8 cellular contexts compared by ENCODE assay signal in genomic region chr9:137256362-137256761, GRCh38. TPM values are rescaled to one million over a fixed set of nuclear protein-coding genes. Genes with fewer than 3 reads are reported as not detected.
DNase-seq lines count a peak whose midpoint lies in the region; ATAC-seq and TF ChIP-seq lines count a peak whose summit lies in the region.

No MANE protein-coding gene starts in this region.

- H3K4me3 ChIP-seq in left lung (peak overlapping the region; percentile 98 to 99), suprapubic skin (peak overlapping the region; percentile 93)

- H3K9me3 ChIP-seq in left lung (no peaks in the 10 kb centered on the region), suprapubic skin (no peaks in the 10 kb centered on the region)

- intact Hi-C loops in activated T-helper 2 cell treated with anti-CD3 and anti-CD28 coated beads, Interferon-gamma antibody, Interleukin-2, Interleukin-4, amounts not matched to agents 10 μg/mL and 5 μg/mL and 100 μg/mL, durations not matched to agents 14 hours and 24 hours and 36 hours (cut with micrococcal nuclease) = no loop called here
- intact Hi-C loops in left lung (cut with DNase I) = no loop called here

- 90% methylated on average over 6 of the region's 15 CpGs for WGBS in suprapubic skin

- H3K27ac ChIP-seq in left lung (no peak overlapping the region), suprapubic skin (no peak overlapping the region)

- DNase-seq in activated T-cell treated with anti-CD3 and anti-CD28 coated beads, Interleukin-2, amount 50 U/mL, for 24 hours = no peak
- DNase-seq in activated T-cell treated with anti-CD3 and anti-CD28 coated beads for 4 hours = no peak
- DNase-seq in activated T-helper 2 cell treated with anti-CD3 and anti-CD28 coated beads, Interferon-gamma antibody, Interleukin-2, Interleukin-4, amounts not matched to agents 10 μg/mL and 5 μg/mL and 100 μg/mL, durations not matched to agents 14 hours and 24 hours and 36 hours (ENCODE audit: low spot score) = no peak
- no peak for DNase-seq in left lung
- DNase-seq in suprapubic skin (ENCODE audit: low spot score in 2 of 2) = no peak
- DNase-seq in NCI-H1436 treated with DMSO at 0.1 percent for 48 hours (lab: John Stamatoyannopoulos, UW) = no peak
- no peak for DNase-seq in midbrain (lab: John Stamatoyannopoulos, UW)

- no peak for TF ChIP-seq POLR2A in suprapubic skin (IDR thresholded peaks at IDR 0.05)

- H3K27me3 ChIP-seq in left lung = no peaks in the 10 kb centered on the region
- H3K27me3 ChIP-seq in suprapubic skin = no peaks in the 10 kb centered on the region

- peaks cover 23% of the 10 kb centered on the region for H3K4me1 Mint-ChIP-seq in activated T-cell treated with anti-CD3 and anti-CD28 coated beads, Interleukin-2, amount 50 U/mL, for 24 hours (ENCODE audit: low read depth)
- peaks cover 13% of the 10 kb centered on the region for H3K4me1 Mint-ChIP-seq in activated T-helper 2 cell treated with anti-CD3 and anti-CD28 coated beads, Interferon-gamma antibody, Interleukin-2, Interleukin-4, amounts not matched to agents 10 μg/mL and 5 μg/mL and 100 μg/mL, durations not matched to agents 14 hours and 24 hours and 36 hours (ENCODE audit: low read depth)

- H3K4me3 Mint-ChIP-seq in activated T-cell treated with anti-CD3 and anti-CD28 coated beads, Interleukin-2, amount 50 U/mL, for 24 hours = peak overlapping the region; percentile 91
- peak overlapping the region; percentile 85 for H3K4me3 Mint-ChIP-seq in activated T-helper 2 cell treated with anti-CD3 and anti-CD28 coated beads, Interferon-gamma antibody, Interleukin-2, Interleukin-4, amounts not matched to agents 10 μg/mL and 5 μg/mL and 100 μg/mL, durations not matched to agents 14 hours and 24 hours and 36 hours (ENCODE audit: low read depth)

- H3K9me3 Mint-ChIP-seq in activated T-cell treated with anti-CD3 and anti-CD28 coated beads, Interleukin-2, amount 50 U/mL, for 24 hours = no peaks in the 10 kb centered on the region
- no peaks in the 10 kb centered on the region for H3K9me3 Mint-ChIP-seq in activated T-helper 2 cell treated with anti-CD3 and anti-CD28 coated beads, Interferon-gamma antibody, Interleukin-2, Interleukin-4, amounts not matched to agents 10 μg/mL and 5 μg/mL and 100 μg/mL, durations not matched to agents 14 hours and 24 hours and 36 hours

- TF ChIP-seq EP300 in suprapubic skin (IDR thresholded peaks at IDR 0.05) = no peak

- TF ChIP-seq CTCF in left lung (IDR thresholded peaks at IDR 0.05) (no peak), suprapubic skin (IDR thresholded peaks at IDR 0.05) (no peak)

- peaks cover 35% of the 10 kb centered on the region for H3K36me3 Mint-ChIP-seq in activated T-cell treated with anti-CD3 and anti-CD28 coated beads, Interleukin-2, amount 50 U/mL, for 24 hours (ENCODE audit: low read depth)
- peaks cover 25% of the 10 kb centered on the region for H3K36me3 Mint-ChIP-seq in activated T-helper 2 cell treated with anti-CD3 and anti-CD28 coated beads, Interferon-gamma antibody, Interleukin-2, Interleukin-4, amounts not matched to agents 10 μg/mL and 5 μg/mL and 100 μg/mL, durations not matched to agents 14 hours and 24 hours and 36 hours (ENCODE audit: low read depth)

- no peak for ATAC-seq in left lung
- no peak for ATAC-seq in GM21515 (IDR thresholded peaks at IDR 0.05; ENCODE audit: unreplicated experiment)

- H3K27ac Mint-ChIP-seq in activated T-cell treated with anti-CD3 and anti-CD28 coated beads, Interleukin-2, amount 50 U/mL, for 24 hours = peak overlapping the region; percentile 89
- H3K27ac Mint-ChIP-seq in activated T-helper 2 cell treated with anti-CD3 and anti-CD28 coated beads, Interferon-gamma antibody, Interleukin-2, Interleukin-4, amounts not matched to agents 10 μg/mL and 5 μg/mL and 100 μg/mL, durations not matched to agents 14 hours and 24 hours and 36 hours = no peak overlapping the region

- H3K4me1 ChIP-seq in left lung (peaks cover 13 to 28% of the 10 kb centered on the region in 2 donors), suprapubic skin (peaks cover 29% of the 10 kb centered on the region)

- H3K36me3 ChIP-seq in left lung (peaks cover 0 to 27% of the 10 kb centered on the region in 2 donors), suprapubic skin (peaks cover 19% of the 10 kb centered on the region)

- H3K27me3 Mint-ChIP-seq in activated T-cell treated with anti-CD3 and anti-CD28 coated beads, Interleukin-2, amount 50 U/mL, for 24 hours = no peaks in the 10 kb centered on the region
- no peaks in the 10 kb centered on the region for H3K27me3 Mint-ChIP-seq in activated T-helper 2 cell treated with anti-CD3 and anti-CD28 coated beads, Interferon-gamma antibody, Interleukin-2, Interleukin-4, amounts not matched to agents 10 μg/mL and 5 μg/mL and 100 μg/mL, durations not matched to agents 14 hours and 24 hours and 36 hours (ENCODE audit: low read depth)

RNA-seq across cellular contexts. Expression of gene NELFB, which starts 1.2 kb away (rescaled TPM):
- total RNA-seq in activated T-helper 2 cell treated with anti-CD3 and anti-CD28 coated beads, Interferon-gamma antibody, Interleukin-2, Interleukin-4, amounts not matched to agents 10 μg/mL and 5 μg/mL and 100 μg/mL, durations not matched to agents 14 hours and 24 hours and 36 hours = 71.4 and 72.6 TPM in 2 replicates
- total RNA-seq in left lung (10 to 100 TPM; 47.8 to 49.7 TPM), suprapubic skin (10 to 100 TPM; 45.0 to 54.2 (median 50.9) TPM)

RNA-seq across cellular contexts. Expression of gene STPG3, which starts 5.3 kb away (rescaled TPM):
- 0.48 TPM in 2 replicates for total RNA-seq in activated T-helper 2 cell treated with anti-CD3 and anti-CD28 coated beads, Interferon-gamma antibody, Interleukin-2, Interleukin-4, amounts not matched to agents 10 μg/mL and 5 μg/mL and 100 μg/mL, durations not matched to agents 14 hours and 24 hours and 36 hours
- total RNA-seq in left lung = not detected
- total RNA-seq in suprapubic skin = 1 to 10 TPM in 1 of 4 donors, not detected in 3; 1.2 TPM

RNA-seq across cellular contexts. Expression of gene TUBB4B, which starts 15.3 kb away (rescaled TPM):
- 357 and 361 TPM in 2 replicates for total RNA-seq in activated T-helper 2 cell treated with anti-CD3 and anti-CD28 coated beads, Interferon-gamma antibody, Interleukin-2, Interleukin-4, amounts not matched to agents 10 μg/mL and 5 μg/mL and 100 μg/mL, durations not matched to agents 14 hours and 24 hours and 36 hours
- total RNA-seq in left lung = 100 to 1,000 TPM; 245 to 337 TPM
- 100 to 1,000 TPM; 225 to 708 (median 639) TPM for total RNA-seq in suprapubic skin

RNA-seq across cellular contexts. Expression of gene TOR4A, which starts 21.2 kb away (rescaled TPM):
- 17.2 and 17.5 TPM in 2 replicates for total RNA-seq in activated T-helper 2 cell treated with anti-CD3 and anti-CD28 coated beads, Interferon-gamma antibody, Interleukin-2, Interleukin-4, amounts not matched to agents 10 μg/mL and 5 μg/mL and 100 μg/mL, durations not matched to agents 14 hours and 24 hours and 36 hours
- total RNA-seq in left lung (10 to 100 TPM; 31.8 to 38.5 TPM), suprapubic skin (1 to 10 TPM; 3.5 to 9.2 (median 4.4) TPM)

RNA-seq across cellular contexts. Expression of gene SLC34A3, which starts 25.7 kb away (rescaled TPM):
- not detected in 2 replicates for total RNA-seq in activated T-helper 2 cell treated with anti-CD3 and anti-CD28 coated beads, Interferon-gamma antibody, Interleukin-2, Interleukin-4, amounts not matched to agents 10 μg/mL and 5 μg/mL and 100 μg/mL, durations not matched to agents 14 hours and 24 hours and 36 hours
- total RNA-seq in left lung = under 1 TPM in 1 of 2 donors, not detected in 1; 0.12 TPM
- total RNA-seq in suprapubic skin = under 1 TPM in 1 of 4 donors, not detected in 3; 0.34 TPM
